9 cellular contexts compared by ENCODE assay signal in the genomic region with DNA sequence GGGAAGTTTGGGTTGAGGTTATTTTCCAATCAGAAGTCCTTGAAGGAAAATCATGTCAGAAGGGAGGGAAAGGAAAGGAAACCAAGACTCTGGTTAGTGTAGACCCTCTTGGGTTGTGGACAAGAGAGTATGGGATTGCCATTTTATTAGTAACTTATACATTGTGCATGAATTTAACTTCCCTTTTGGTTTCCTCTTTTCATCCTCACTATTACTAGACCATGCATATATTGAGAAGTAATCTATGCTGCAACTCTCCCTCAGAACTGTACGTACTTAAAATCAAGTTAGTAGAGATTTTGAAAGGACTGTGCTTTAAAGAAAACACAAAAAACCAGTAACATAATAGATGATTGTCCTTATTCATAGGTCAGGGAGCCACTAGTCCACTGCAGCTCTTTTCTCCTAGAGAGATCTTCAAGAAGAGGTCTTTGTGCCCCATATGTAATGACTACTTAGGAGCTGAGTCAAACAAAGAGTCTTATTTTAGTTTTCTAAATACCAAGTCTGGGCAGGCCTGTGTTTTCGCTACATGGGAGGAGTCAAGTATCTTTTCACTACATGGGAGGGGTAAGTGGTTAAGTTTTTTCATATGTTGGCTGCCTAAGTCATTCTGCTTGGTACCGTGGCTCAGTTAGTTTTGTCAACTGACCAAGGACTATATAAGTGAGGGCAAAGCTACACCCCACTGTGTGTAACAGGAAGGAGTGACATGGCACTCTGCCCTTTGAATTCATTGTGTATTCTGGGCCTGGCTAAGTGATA. TPM values are rescaled to one million over a fixed set of nuclear protein-coding genes. Genes with fewer than 3 reads are reported as not detected.
DNase-seq lines count a peak whose midpoint lies in the region; ATAC-seq and TF ChIP-seq lines count a peak whose summit lies in the region.
"Had no signal": no experiment of that assay in that cellular context is flagged by ENCODE, and none has a peak within 500 bp of the region (broad histone marks: within the 10 kb centered on the region; RNA-seq: fewer than 3 reads in every experiment).

No MANE protein-coding gene starts in this region.

- no peak for TF ChIP-seq CTCF in nephron progenitor cell (IDR thresholded peaks at IDR 0.05)

- peaks cover 20% of the 10 kb centered on the region for H3K4me1 Mint-ChIP-seq in activated T-cell treated with anti-CD3 and anti-CD28 coated beads, Interleukin-2, amount 50 U/mL, for 24 hours (ENCODE audit: low read depth)
- no peaks in the 10 kb centered on the region for H3K4me1 Mint-ChIP-seq in nephron progenitor cell

- H3K79me2 ChIP-seq in Karpas-422 (ENCODE audit: low read length): no peaks in the 10 kb centered on the region

- H3K4me3 ChIP-seq in Karpas-422 (ENCODE audit: low read length): no peak overlapping the region

- ATAC-seq in GM19467 (IDR thresholded peaks at IDR 0.05; ENCODE audit: unreplicated experiment) (peak; percentile 86), HG03442 (IDR thresholded peaks at IDR 0.05; ENCODE audit: unreplicated experiment) (peak; percentile 94)

- no peaks in the 10 kb centered on the region for H3K27me3 Mint-ChIP-seq in activated T-cell treated with anti-CD3 and anti-CD28 coated beads, Interleukin-2, amount 50 U/mL, for 24 hours
- H3K27me3 Mint-ChIP-seq in nephron progenitor cell (ENCODE audit: low read depth, poor library complexity): no peaks in the 10 kb centered on the region
- H3K27me3 Mint-ChIP-seq: activated naive CD4-positive, alpha-beta T cell treated with anti-CD3 and anti-CD28 coated beads, Interleukin-2, amount 50 U/mL, for 24 hours had no signal

- no peak overlapping the region for H3K27ac ChIP-seq in Karpas-422 (ENCODE audit: low read length)

- no peaks in the 10 kb centered on the region for H4K20me1 ChIP-seq in Karpas-422 (ENCODE audit: insufficient read depth, low read depth, low read length)

- no peak overlapping the region for H3K27ac Mint-ChIP-seq in activated T-cell treated with anti-CD3 and anti-CD28 coated beads, Interleukin-2, amount 50 U/mL, for 24 hours
- no peak overlapping the region for H3K27ac Mint-ChIP-seq in nephron progenitor cell
- H3K27ac Mint-ChIP-seq: activated naive CD4-positive, alpha-beta T cell treated with anti-CD3 and anti-CD28 coated beads, Interleukin-2, amount 50 U/mL, for 24 hours had no signal

- no peak overlapping the region for H3K4me3 Mint-ChIP-seq in activated T-cell treated with anti-CD3 and anti-CD28 coated beads, Interleukin-2, amount 50 U/mL, for 24 hours
- no peak overlapping the region for H3K4me3 Mint-ChIP-seq in nephron progenitor cell
- H3K4me3 Mint-ChIP-seq: activated naive CD4-positive, alpha-beta T cell treated with anti-CD3 and anti-CD28 coated beads, Interleukin-2, amount 50 U/mL, for 24 hours had no signal

- H3K9ac ChIP-seq in Karpas-422 (ENCODE audit: low read length): no peak overlapping the region

- no peak overlapping the region for H2AFZ ChIP-seq in Karpas-422 (ENCODE audit: low read length)

- DNase-seq in GM04503 (ENCODE audit: low read depth) (peak; percentile 9), fibroblast of peridontal ligament (ENCODE audit: extremely low read depth) (peak; percentile 62), NCI-H1417 treated with DMSO at 0.1 percent for 48 hours (lab: John Stamatoyannopoulos, UW) (no peak), Karpas-422 (no peak), nephron progenitor cell (no peak)
- DNase-seq in activated T-cell treated with anti-CD3 and anti-CD28 coated beads, Interleukin-2, amount 50 U/mL, for 24 hours: no peak

- no peaks in the 10 kb centered on the region for H3K27me3 ChIP-seq in Karpas-422 (ENCODE audit: low read length)

- H3K4me1 ChIP-seq in Karpas-422 (ENCODE audit: low read length): no peaks in the 10 kb centered on the region

- H3K9me2 ChIP-seq in Karpas-422 (replicated peaks; ENCODE audit: insufficient read depth, low read length): no peaks in the 10 kb centered on the region

- H3K36me3 Mint-ChIP-seq in activated T-cell treated with anti-CD3 and anti-CD28 coated beads, Interleukin-2, amount 50 U/mL, for 24 hours (ENCODE audit: low read depth): no peaks in the 10 kb centered on the region
- no peaks in the 10 kb centered on the region for H3K36me3 Mint-ChIP-seq in nephron progenitor cell (ENCODE audit: low read depth)
- H3K36me3 Mint-ChIP-seq: activated naive CD4-positive, alpha-beta T cell treated with anti-CD3 and anti-CD28 coated beads, Interleukin-2, amount 50 U/mL, for 24 hours had no signal

- no peak overlapping the region for H3K4me2 ChIP-seq in Karpas-422 (ENCODE audit: low read depth, low read length, poor library complexity, severe bottlenecking)

- H3K36me3 ChIP-seq in Karpas-422 (ENCODE audit: insufficient read depth, low read length): no peaks in the 10 kb centered on the region

- H3K9me3 ChIP-seq in Karpas-422 (ENCODE audit: low read length): no peaks in the 10 kb centered on the region

- H3K9me3 Mint-ChIP-seq in activated T-cell treated with anti-CD3 and anti-CD28 coated beads, Interleukin-2, amount 50 U/mL, for 24 hours: no peaks in the 10 kb centered on the region
- peaks cover 5% of the 10 kb centered on the region for H3K9me3 Mint-ChIP-seq in nephron progenitor cell
- H3K9me3 Mint-ChIP-seq: activated naive CD4-positive, alpha-beta T cell treated with anti-CD3 and anti-CD28 coated beads, Interleukin-2, amount 50 U/mL, for 24 hours had no signal

RNA-seq across cellular contexts. Expression of a gene that starts 25.2 kb away (rescaled TPM):
- 4.6 and 8.0 TPM in 2 replicates for total RNA-seq in Karpas-422 (2014; rRNA removed; shearing (Covaris generic); ENCODE audit: low replicate concordance)

Comparison
In these comparisons a context has a peak if more than half of its experiments do, and no peak if none do; other contexts are left out.
1. DNase-seq: peak in GM04503 (single experiment) and fibroblast of peridontal ligament (single experiment); none in NCI-H1417 treated with DMSO at 0.1 percent for 48 hours (single experiment), activated T-cell treated with anti-CD3 and anti-CD28 coated beads, Interleukin-2, amount 50 U/mL, for 24 hours (single experiment), Karpas-422 (single experiment) and nephron progenitor cell (single experiment).